In genomic region chr9:20302229-20302628, GRCh38 we compare ENCODE assay signal across 19 cellular contexts.
DNase-seq lines count a peak whose midpoint lies in the region; ATAC-seq and TF ChIP-seq lines count a peak whose summit lies in the region.
"Had no signal": no experiment of that assay in that cellular context is flagged by ENCODE, and none has a peak within 500 bp of the region (broad histone marks: within the 10 kb centered on the region; RNA-seq: fewer than 3 reads in every experiment).

No MANE protein-coding gene starts in this region.

- no peak overlapping the region for H3K9ac ChIP-seq in HUES64 (ENCODE audit: low read depth, low read length)
- H3K9ac ChIP-seq in iPS-20b (ENCODE audit: low read depth, low read length): peak overlapping the region; percentile 60; the same call in 1 of the 2 replicates
- H3K9ac ChIP-seq: BLaER1 treated with 17β-estradiol and CSF1 and Interleukin-3, amounts not matched to agents 10 nM and 100 nM; GM23248; KMS-11 had no signal

- H3K27me3 ChIP-seq in H7 (ENCODE audit: control insufficient read depth, insufficient read depth, low read length): no peaks in the 10 kb centered on the region
- H3K27me3 ChIP-seq in HUES64 (ENCODE audit: insufficient read depth, low read length): no peaks in the 10 kb centered on the region
- H3K27me3 ChIP-seq in iPS-20b (ENCODE audit: insufficient read depth, low read length): no peaks in the 10 kb centered on the region
- H3K27me3 ChIP-seq in right lobe of liver: no peaks in the 10 kb centered on the region
- H3K27me3 ChIP-seq: BLaER1 treated with 17β-estradiol and CSF1 and Interleukin-3, amounts not matched to agents 10 nM and 100 nM had no signal

- peak overlapping the region; percentile 39 for H3K4me3 Mint-ChIP-seq in WTC11
- H3K4me3 Mint-ChIP-seq: B cell; CD8-positive, alpha-beta memory T cell had no signal

- H3K4me1 Mint-ChIP-seq in WTC11: peaks cover 73% of the 10 kb centered on the region

- no peaks in the 10 kb centered on the region for H3K9me3 ChIP-seq in HUES64 (ENCODE audit: insufficient read depth, low read depth, low read length)
- H3K9me3 ChIP-seq in iPS-20b (ENCODE audit: insufficient read depth, low read depth, low read length): peaks cover 3% of the 10 kb centered on the region; the same call in 1 of the 2 replicates
- H3K9me3 ChIP-seq in right lobe of liver: no peaks in the 10 kb centered on the region
- H3K9me3 ChIP-seq: BLaER1 treated with 17β-estradiol and CSF1 and Interleukin-3, amounts not matched to agents 10 nM and 100 nM; HAP-1 had no signal

- peaks cover 6% of the 10 kb centered on the region for H3K36me3 Mint-ChIP-seq in WTC11
- H3K36me3 Mint-ChIP-seq: CD8-positive, alpha-beta memory T cell had no signal

- no peak for TF ChIP-seq POLR2A in erythroblast (IDR thresholded peaks at IDR 0.05; ENCODE audit: low read length)
- no peak for TF ChIP-seq POLR2A in right lobe of liver (IDR thresholded peaks at IDR 0.05)

- H3K4me1 ChIP-seq in HUES64 (ENCODE audit: insufficient read depth, low read length) (peaks cover 46% of the 10 kb centered on the region), iPS-20b (ENCODE audit: insufficient read depth, low read length) (peaks cover 46% of the 10 kb centered on the region), right lobe of liver (no peaks in the 10 kb centered on the region)

- ATAC-seq in WTC11 (peak; percentile 65), HG02870 (IDR thresholded peaks at IDR 0.05; ENCODE audit: unreplicated experiment) (no peak), right lobe of liver (no peak)

- peak; percentile 22 for DNase-seq in H7
- no peak for DNase-seq in WTC11 (ENCODE audit: low spot score)
- DNase-seq in erythroblast (lab: John Stamatoyannopoulos, UW): no peak
- no peak for DNase-seq in right lobe of liver
- DNase-seq in stimulated activated naive CD4-positive, alpha-beta T cell treated with Interleukin-2 at 50 U/mL for 16 hours (lab: John Stamatoyannopoulos, UW): no peak
- DNase-seq: CD8-positive, alpha-beta memory T cell; COR-L47; DMS 273 treated with DMSO at 0.1 percent for 48 hours; DMS53; DND-41; EL; GM23248 had no signal

- H3K27ac Mint-ChIP-seq in WTC11: peak overlapping the region; percentile 32
- H3K27ac Mint-ChIP-seq: B cell; CD8-positive, alpha-beta memory T cell had no signal

- H3K27me3 Mint-ChIP-seq in WTC11 (ENCODE audit: low read depth): no peaks in the 10 kb centered on the region

- H3K27ac ChIP-seq in HUES64 (ENCODE audit: low read depth, low read length) (peak overlapping the region; percentile 84), iPS-20b (ENCODE audit: low read length) (no peak overlapping the region), right lobe of liver (no peak overlapping the region)
- H3K27ac ChIP-seq: BLaER1 treated with 17β-estradiol and CSF1 and Interleukin-3, amounts not matched to agents 10 nM and 100 nM; GM23248; KMS-11 had no signal

- POLR2A ChIA-PET in WTC11 (lab: Charles Lee): no interaction called here

- peaks cover 6% of the 10 kb centered on the region; the same call in 1 of the 2 replicates for H3K9me3 Mint-ChIP-seq in WTC11
- H3K9me3 Mint-ChIP-seq: CD8-positive, alpha-beta memory T cell had no signal

- intact Hi-C loops in right lobe of liver (cut with DNase I): no loop called here

- H3K4me3 ChIP-seq in H7 (ENCODE audit: insufficient read depth, low read depth, low read length) (no peak overlapping the region), HUES64 (ENCODE audit: low read length) (peak overlapping the region; percentile 20), iPS-20b (ENCODE audit: low read length) (peak overlapping the region; percentile 18), right lobe of liver (no peak overlapping the region)
- H3K4me3 ChIP-seq: BLaER1 treated with 17β-estradiol and CSF1 and Interleukin-3, amounts not matched to agents 10 nM and 100 nM; GM23248; HAP-1 had no signal

- CTCF ChIA-PET in WTC11 (lab: Charles Lee): no interaction called here

- H3K36me3 ChIP-seq in H7 (replicated peaks; ENCODE audit: control insufficient read depth, insufficient read depth, low read length): no peaks in the 10 kb centered on the region
- no peaks in the 10 kb centered on the region for H3K36me3 ChIP-seq in HUES64 (ENCODE audit: insufficient read depth, low read length)
- no peaks in the 10 kb centered on the region for H3K36me3 ChIP-seq in iPS-20b (ENCODE audit: insufficient read depth, low read depth, low read length)
- no peaks in the 10 kb centered on the region for H3K36me3 ChIP-seq in right lobe of liver
- H3K36me3 ChIP-seq: BLaER1 treated with 17β-estradiol and CSF1 and Interleukin-3, amounts not matched to agents 10 nM and 100 nM; HAP-1 had no signal

- TF ChIP-seq CTCF in WTC11 (IDR thresholded peaks at IDR 0.05) (no peak), right lobe of liver (IDR thresholded peaks at IDR 0.05) (no peak)

- WGBS in HUES64: no CpG with 5 or more reads among the region's 1 CpG
- 22% methylated on average over 1 of the region's 1 CpG for WGBS in right lobe of liver (ENCODE audit: insufficient coverage, low coverage, low lambda C conversion rate, missing lambda C conversion rate)

TF ChIP-seq in WTC11, 78 proteins besides CTCF, POLR2A, EP300 and RAD21:
- TF ChIP-seq ATF2 (CRISPR knock-in tag; IDR thresholded peaks at IDR 0.05; ENCODE audit: borderline replicate concordance, low read depth): no peak
- TF ChIP-seq FOXP4 (CRISPR knock-in tag; IDR thresholded peaks at IDR 0.05): peak; percentile 81; the same call in 1 of the 2 replicates
- peak; percentile 79; the same call in 1 of the 2 replicates for TF ChIP-seq NFE2L1 (CRISPR knock-in tag; IDR thresholded peaks at IDR 0.05)

Comparison
In these comparisons a context has a peak if more than half of its experiments do, and no peak if none do; other contexts are left out.
1. H3K4me3 ChIP-seq: peak in HUES64 (single experiment) and iPS-20b (single experiment); none in H7 (single experiment) and right lobe of liver (0 of 3).